In the genomic region with DNA sequence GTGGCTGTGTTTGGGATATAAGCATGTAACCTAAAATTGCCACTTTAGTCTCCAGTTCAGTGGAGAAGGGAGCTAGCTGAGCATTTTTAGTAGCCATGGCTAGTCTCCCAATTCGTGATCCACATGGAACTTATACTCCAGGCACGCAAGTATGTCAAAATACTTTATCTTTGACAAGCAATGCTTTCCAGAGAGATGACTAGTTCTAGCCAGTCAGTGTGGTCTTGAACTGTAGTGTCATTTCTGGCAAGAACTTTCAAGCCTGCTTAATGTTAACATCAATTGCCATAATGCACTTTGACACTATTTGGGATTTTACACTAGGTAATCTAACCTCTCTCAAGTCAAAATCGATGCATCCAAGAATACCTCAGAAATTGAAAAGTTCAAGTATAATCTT, we compare ENCODE assay signal across 14 cellular contexts.
"Had no signal": no experiment of that assay in that cellular context is flagged by ENCODE, and none has a peak within 500 bp of the region (broad histone marks: within the 10 kb centered on the region; RNA-seq: fewer than 3 reads in every experiment).

No MANE protein-coding gene starts in this region.

- DNase-seq: activated CD4-positive, alpha-beta T cell treated with anti-CD3 and anti-CD28 coated beads, Interleukin-2, amount 10 ng/mL, durations not matched to agents 24 days and 14 days; activated CD8-positive, alpha-beta memory T cell treated with anti-CD3 and anti-CD28 coated beads for 24 hours; activated naive CD4-positive, alpha-beta T cell treated with anti-CD3 and anti-CD28 coated beads, Interleukin-2, amount 50 U/mL, for 16 hours; mammary epithelial cell; natural killer cell; psoas muscle; right lobe of liver; stimulated activated CD4-positive, alpha-beta T cell treated with anti-CD3 and anti-CD28 coated beads, Interleukin-2, amount 100 ng/mL, for 24 hours; stimulated activated naive CD4-positive, alpha-beta T cell; trophoblast cell had no signal

- FAIRE-seq: endothelial cell of umbilical vein had no signal

- H3K9me3 ChIP-seq: ascending aorta, psoas muscle, right lobe of liver had no signal

- H3K27me3 ChIP-seq: ascending aorta, right lobe of liver had no signal

- ATAC-seq: natural killer cell, psoas muscle, right lobe of liver, WTC11 had no signal

- H3K36me3 ChIP-seq: ascending aorta, right lobe of liver had no signal

- H3K4me1 ChIP-seq: ascending aorta, psoas muscle had no signal

- H3K4me3 ChIP-seq: ascending aorta, psoas muscle, right lobe of liver, SK-N-MC had no signal

- H3K27ac ChIP-seq: ascending aorta, psoas muscle, right lobe of liver, SK-N-MC had no signal
